ENCODE assay signal across 26 cellular contexts in genomic region chr6:48318670-48319069, GRCh38.
DNase-seq lines count a peak whose midpoint lies in the region; ATAC-seq, FAIRE-seq and TF ChIP-seq lines count a peak whose summit lies in the region.
"Had no signal": no experiment of that assay in that cellular context is flagged by ENCODE, and none has a peak within 500 bp of the region (broad histone marks: within the 10 kb centered on the region; RNA-seq: fewer than 3 reads in every experiment).

No MANE protein-coding gene starts in this region.

- BruUV-seq in HepG2 (replicated peaks; lab: Mats Ljungman, UMichigan) = no TSS peak

- in situ Hi-C loops in HepG2 (cut with HindIII; ENCODE audit: extremely low pct_ligation_motif_present, low pct_unique_long_range_greater_than_20kb) (no loop called here), HAP-1 (cut with MboI; ENCODE audit: low sequenced_read_pairs) (no loop called here)

- TF ChIP-seq CTCF in HepG2 (CRISPR knock-in tag; IDR thresholded peaks at IDR 0.05) = no peak
- TF ChIP-seq CTCF in right lobe of liver (IDR thresholded peaks at IDR 0.05) = no peak

- H3K4me3 ChIP-seq in HepG2 (replicated peaks in 1 of 3; ENCODE audit: insufficient read depth in 1 of 3, low read depth in 2 of 3, low read length in 3 of 3) (no peak overlapping the region), right lobe of liver (no peak overlapping the region), HAP-1 (no peak overlapping the region)
- H3K4me3 ChIP-seq: lower lobe of right lung, SJSA1, upper lobe of left lung had no signal

- no peak overlapping the region for H2AFZ ChIP-seq in HepG2 (ENCODE audit: low read length)

- no peak for DNase-seq in HepG2 (ENCODE audit: low spot score)
- DNase-seq in right lobe of liver = no peak
- DNase-seq in amniotic epithelial cell (ENCODE audit: low read depth) = peak; percentile 41
- peak; percentile 74 for DNase-seq in iris pigment epithelial cell (ENCODE audit: low read depth)
- no peak for DNase-seq in HAP-1 (ENCODE audit: low spot score in 2 of 2)
- DNase-seq in COLO668 (lab: John Stamatoyannopoulos, UW; ENCODE audit: unreplicated experiment) = no peak
- no peak for DNase-seq in middle frontal gyrus (ENCODE audit: extremely low spot score, low spot score)
- DNase-seq in AG08395 (ENCODE audit: low spot score) = no peak
- DNase-seq: activated B cell treated with CpG ODN at 0.5 μM for 24 hours; activated CD4-positive, alpha-beta T cell treated with anti-CD3 and anti-CD28 coated beads, Interleukin-2, amount 10 ng/mL, durations not matched to agents 7 days and 5 days; activated effector memory CD4-positive, alpha-beta T cell treated with Interleukin-2 at 50 U/mL for 16 hours; CD8-positive, alpha-beta T cell; head of caudate nucleus; lower lobe of right lung; NCI-H1436 treated with DMSO at 0.1 percent for 48 hours; NCI-H2081 treated with DMSO at 0.1 percent for 48 hours; stimulated activated CD4-positive, alpha-beta T cell treated with anti-CD3 and anti-CD28 coated beads, Interleukin-15, amount 100 ng/mL, for 24 hours; T-helper 1 cell; upper lobe of left lung had no signal

- no peak for TF ChIP-seq EP300 in HepG2 (IDR thresholded peaks at IDR 0.05; ENCODE audit: low read depth in 2 of 2, low read length in 2 of 2)
- no peak for TF ChIP-seq EP300 in HepG2 (CRISPR knock-in tag; IDR thresholded peaks at IDR 0.05; ENCODE audit: borderline replicate concordance)

- CTCF ChIA-PET in HepG2 (lab: Yijun Ruan, JAX; ENCODE audit: low intra/inter-chr PET ratio, low total read pairs) = no interaction called here

- H3K36me3 ChIP-seq in HepG2 (replicated peaks in 1 of 2; ENCODE audit: control insufficient read depth in 1 of 2, insufficient read depth in 2 of 2, low read length in 2 of 2) (no peaks in the 10 kb centered on the region), right lobe of liver (no peaks in the 10 kb centered on the region), HAP-1 (replicated peaks) (no peaks in the 10 kb centered on the region)
- H3K36me3 ChIP-seq: lower lobe of right lung, SJSA1, upper lobe of left lung had no signal

- no peaks in the 10 kb centered on the region for H4K20me1 ChIP-seq in HepG2 (ENCODE audit: insufficient read depth, low read length)

- intact Hi-C loops in HepG2 (cut with micrococcal nuclease; ENCODE audit: unreplicated experiment) (no loop called here), right lobe of liver (cut with DNase I) (no loop called here)

- ATAC-seq in HepG2 (no peak), right lobe of liver (no peak)
- ATAC-seq: activated naive CD4-positive, alpha-beta T cell treated with anti-CD3 and anti-CD28 coated beads, Interleukin-2, amount 50 U/mL, for 72 hours; CD8-positive, alpha-beta T cell; HCT116; lower lobe of right lung; stimulated activated memory B cell treated with anti-CD40 and anti-IgM and Interleukin-4, amounts not matched to agents 10 μg/mL and 1 μg/mL and 100 μg/mL, for 72 hours had no signal

- FAIRE-seq in HepG2 (lab: Jason Lieb, UNC) = no peak
- FAIRE-seq: colon, GM12891 had no signal

- no peak overlapping the region for H3K4me2 ChIP-seq in HepG2 (ENCODE audit: low read depth, low read length)

- POLR2A ChIA-PET in HepG2 (lab: Yijun Ruan, JAX) = no interaction called here

- no peak overlapping the region for H3K27ac ChIP-seq in HepG2 (ENCODE audit: extremely low read length, insufficient read depth, low read length)
- no peak overlapping the region for H3K27ac ChIP-seq in right lobe of liver
- H3K27ac ChIP-seq: epithelial cell of prostate, lower lobe of right lung, SJSA1, upper lobe of left lung had no signal

- H3K4me1 ChIP-seq in HepG2 (ENCODE audit: insufficient read depth, low read length) = no peaks in the 10 kb centered on the region
- no peaks in the 10 kb centered on the region for H3K4me1 ChIP-seq in right lobe of liver
- H3K4me1 ChIP-seq in HAP-1 = no peaks in the 10 kb centered on the region
- H3K4me1 ChIP-seq: lower lobe of right lung, upper lobe of left lung had no signal

- H3K79me2 ChIP-seq in HepG2 (ENCODE audit: insufficient read depth, low read length) = no peaks in the 10 kb centered on the region

- 4% methylated on average over 5 of the region's 5 CpGs for WGBS in HepG2 (ENCODE audit: low lambda C conversion rate)
- 38% methylated on average over 4 of the region's 5 CpGs for WGBS in right lobe of liver (ENCODE audit: insufficient coverage, low coverage, low lambda C conversion rate, missing lambda C conversion rate)

- H3K27me3 ChIP-seq in HepG2 (ENCODE audit: control insufficient read depth in 1 of 2, insufficient read depth in 2 of 2, low read length in 2 of 2) (no peaks in the 10 kb centered on the region), right lobe of liver (no peaks in the 10 kb centered on the region), HAP-1 (ENCODE audit: low read depth) (no peaks in the 10 kb centered on the region)
- H3K27me3 ChIP-seq: SJSA1, upper lobe of left lung had no signal

- TF ChIP-seq POLR2A in HepG2 (IDR thresholded peaks at IDR 0.05; ENCODE audit: insufficient read depth in 1 of 2, low read depth in 2 of 2, low read length in 2 of 2) = no peak
- no peak for TF ChIP-seq POLR2A in right lobe of liver (IDR thresholded peaks at IDR 0.05)

- H3K9ac ChIP-seq in HepG2 (ENCODE audit: insufficient read depth, low read depth, low read length) = no peak overlapping the region

- H3K9me3 ChIP-seq in HepG2 (ENCODE audit: low read length) (no peaks in the 10 kb centered on the region), right lobe of liver (no peaks in the 10 kb centered on the region), HAP-1 (no peaks in the 10 kb centered on the region)
- H3K9me3 ChIP-seq: lower lobe of right lung, SJSA1, upper lobe of left lung had no signal

- no peak for TF ChIP-seq RAD21 in HepG2 (CRISPR knock-in tag; IDR thresholded peaks at IDR 0.05)

TF ChIP-seq in HepG2, 621 proteins besides CTCF, POLR2A, EP300 and RAD21:
- TF ChIP-seq CREB1 (IDR thresholded peaks at IDR 0.05) = peak; percentile 38
- no peak for TF ChIP-seq CREB1 (CRISPR knock-in tag; IDR thresholded peaks at IDR 0.05)
- no peak for TF ChIP-seq KMT2A (CRISPR knock-in tag; IDR thresholded peaks at IDR 0.05)
- TF ChIP-seq CBFB (CRISPR knock-in tag; IDR thresholded peaks at IDR 0.05) = no peak
- TF ChIP-seq SMARCE1 (IDR thresholded peaks at IDR 0.05; ENCODE audit: borderline replicate concordance) = no peak
- TF ChIP-seq MED13 (CRISPR knock-in tag; IDR thresholded peaks at IDR 0.05) = no peak
- peak; percentile 61 for TF ChIP-seq ATF7 (IDR thresholded peaks at IDR 0.05)
- no peak for TF ChIP-seq ATF7 (CRISPR knock-in tag; IDR thresholded peaks at IDR 0.05)
- no peak for TF ChIP-seq RFX5 (IDR thresholded peaks at IDR 0.05; ENCODE audit: low read depth, low read length)
- TF ChIP-seq KLF16 (CRISPR knock-in tag; IDR thresholded peaks at IDR 0.05) = no peak
- TF ChIP-seq, protein P1, sequence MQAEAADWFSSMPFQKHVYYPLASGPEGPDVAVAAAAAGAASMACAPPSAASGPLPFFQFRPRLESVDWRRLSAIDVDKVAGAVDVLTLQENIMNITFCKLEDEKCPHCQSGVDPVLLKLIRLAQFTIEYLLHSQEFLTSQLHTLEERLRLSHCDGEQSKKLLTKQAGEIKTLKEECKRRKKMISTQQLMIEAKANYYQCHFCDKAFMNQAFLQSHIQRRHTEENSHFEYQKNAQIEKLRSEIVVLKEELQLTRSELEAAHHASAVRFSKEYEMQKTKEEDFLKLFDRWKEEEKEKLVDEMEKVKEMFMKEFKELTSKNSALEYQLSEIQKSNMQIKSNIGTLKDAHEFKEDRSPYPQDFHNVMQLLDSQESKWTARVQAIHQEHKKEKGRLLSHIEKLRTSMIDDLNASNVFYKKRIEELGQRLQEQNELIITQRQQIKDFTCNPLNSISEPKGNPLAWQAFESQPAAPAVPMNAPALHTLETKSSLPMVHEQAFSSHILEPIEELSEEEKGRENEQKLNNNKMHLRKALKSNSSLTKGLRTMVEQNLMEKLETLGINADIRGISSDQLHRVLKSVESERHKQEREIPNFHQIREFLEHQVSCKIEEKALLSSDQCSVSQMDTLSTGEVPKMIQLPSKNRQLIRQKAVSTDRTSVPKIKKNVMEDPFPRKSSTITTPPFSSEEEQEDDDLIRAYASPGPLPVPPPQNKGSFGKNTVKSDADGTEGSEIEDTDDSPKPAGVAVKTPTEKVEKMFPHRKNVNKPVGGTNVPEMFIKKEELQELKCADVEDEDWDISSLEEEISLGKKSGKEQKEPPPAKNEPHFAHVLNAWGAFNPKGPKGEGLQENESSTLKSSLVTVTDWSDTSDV (CRISPR knock-in tag; IDR thresholded peaks at IDR 0.05) = no peak
- TF ChIP-seq IKZF5 (CRISPR knock-in tag; IDR thresholded peaks at IDR 0.05) = no peak
- no peak for TF ChIP-seq SSRP1 (CRISPR knock-in tag; IDR thresholded peaks at IDR 0.05)

Comparison
In these comparisons a context has a peak if more than half of its experiments do, and no peak if none do; other contexts are left out.
1. DNase-seq: peak in amniotic epithelial cell (single experiment) and iris pigment epithelial cell (single experiment); none in HepG2 (single experiment), right lobe of liver (0 of 3), HAP-1 (0 of 2), COLO668 (single experiment), middle frontal gyrus (single experiment) and AG08395 (single experiment).